ENCODE assay signal across 26 cellular contexts in the genomic region with DNA sequence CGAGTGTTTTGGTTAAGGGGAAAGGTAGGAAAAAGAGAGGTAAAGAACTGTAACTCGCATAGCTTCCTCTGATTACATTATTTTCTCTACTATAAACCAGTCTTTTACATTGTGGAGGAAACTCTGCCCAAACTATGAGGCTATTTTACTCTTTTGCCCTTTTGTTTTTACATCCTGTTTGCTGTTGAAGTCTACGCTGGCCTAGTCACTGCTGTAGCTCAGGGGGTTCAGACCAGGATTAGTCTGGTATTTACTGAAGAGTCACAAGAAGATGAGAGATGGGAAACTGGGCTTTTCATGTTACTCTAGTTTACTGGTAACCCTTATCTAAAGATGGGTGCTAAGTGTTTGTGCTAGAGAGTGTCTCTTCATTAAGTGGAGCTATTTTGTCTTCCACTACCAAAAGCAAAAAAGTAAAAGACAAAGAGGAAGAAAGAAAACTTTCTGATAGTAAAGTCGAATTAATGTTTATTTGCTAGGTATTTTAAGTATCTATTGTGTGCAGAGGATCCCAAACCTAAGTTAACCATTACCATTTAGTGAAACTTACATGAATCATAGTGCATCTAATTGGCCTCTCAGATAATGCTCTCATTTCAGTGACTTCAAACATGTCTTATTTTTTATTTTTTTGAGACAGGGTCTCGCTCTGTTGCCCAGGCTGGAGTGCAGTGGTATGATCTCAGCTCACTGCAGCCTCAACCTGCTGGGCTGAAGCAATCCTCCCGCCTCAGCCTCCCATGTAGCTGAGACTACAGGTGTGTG. TPM values are rescaled to one million over a fixed set of nuclear protein-coding genes. Genes with fewer than 3 reads are reported as not detected.
DNase-seq lines count a peak whose midpoint lies in the region; ATAC-seq, FAIRE-seq and TF ChIP-seq lines count a peak whose summit lies in the region.
"Had no signal": no experiment of that assay in that cellular context is flagged by ENCODE, and none has a peak within 500 bp of the region (broad histone marks: within the 10 kb centered on the region; RNA-seq: fewer than 3 reads in every experiment).

No MANE protein-coding gene starts in this region.

- peaks cover 14% of the 10 kb centered on the region for H3K4me1 Mint-ChIP-seq in astrocyte (ENCODE audit: low read depth, unreplicated experiment)
- H3K4me1 Mint-ChIP-seq in WTC11 = peaks cover 16% of the 10 kb centered on the region

- H3K27me3 ChIP-seq in astrocyte (ENCODE audit: insufficient read depth, low read length) (no peaks in the 10 kb centered on the region), osteoblast (ENCODE audit: insufficient read depth, low read length) (no peaks in the 10 kb centered on the region), psoas muscle (ENCODE audit: insufficient read depth in 3 of 3, low read length in 2 of 3) (no peaks in the 10 kb centered on the region)
- H3K27me3 ChIP-seq: BLaER1 treated with 17β-estradiol and CSF1 and Interleukin-3, amounts not matched to agents 10 nM and 100 nM had no signal

- peaks cover 14% of the 10 kb centered on the region for H3K4me1 ChIP-seq in astrocyte (ENCODE audit: insufficient read depth, low read length)
- H3K4me1 ChIP-seq in osteoblast (ENCODE audit: insufficient read depth, low read length) = peaks cover 7% of the 10 kb centered on the region
- no peaks in the 10 kb centered on the region for H3K4me1 ChIP-seq in psoas muscle
- H3K4me1 ChIP-seq: BLaER1 treated with 17β-estradiol and CSF1 and Interleukin-3, amounts not matched to agents 10 nM and 100 nM had no signal

- H3K36me3 Mint-ChIP-seq in astrocyte (ENCODE audit: low read depth, unreplicated experiment) (no peaks in the 10 kb centered on the region), WTC11 (no peaks in the 10 kb centered on the region)
- H3K36me3 Mint-ChIP-seq: natural killer cell had no signal

- H3K79me2 ChIP-seq in astrocyte (ENCODE audit: insufficient read depth, low read length) = peaks cover 93% of the 10 kb centered on the region
- H3K79me2 ChIP-seq in osteoblast (ENCODE audit: insufficient read depth, low read length) = peaks cover 56% of the 10 kb centered on the region

- POLR2A ChIA-PET in WTC11 (lab: Charles Lee) = no interaction called here

- H3K9me3 Mint-ChIP-seq in astrocyte (ENCODE audit: unreplicated experiment) = peaks cover 2% of the 10 kb centered on the region
- H3K9me3 Mint-ChIP-seq in WTC11 = no peaks in the 10 kb centered on the region
- H3K9me3 Mint-ChIP-seq: natural killer cell had no signal

- 78 to 82% (median 79%) methylated on average over 6 of the region's 6 CpGs for WGBS in psoas muscle, 3 donors

- CTCF ChIA-PET in WTC11 (lab: Charles Lee) = no interaction called here

- H4K20me1 ChIP-seq in astrocyte (ENCODE audit: insufficient read depth, low read length) = peaks cover 15% of the 10 kb centered on the region
- no peaks in the 10 kb centered on the region for H4K20me1 ChIP-seq in osteoblast (ENCODE audit: insufficient read depth, low read length)
- H4K20me1 ChIP-seq: BLaER1 treated with 17β-estradiol and CSF1 and Interleukin-3, amounts not matched to agents 10 nM and 100 nM had no signal

- H3K9ac ChIP-seq in astrocyte (ENCODE audit: low read length) = peak overlapping the region; percentile 40
- H3K9ac ChIP-seq: BLaER1 treated with 17β-estradiol and CSF1 and Interleukin-3, amounts not matched to agents 10 nM and 100 nM had no signal

- peak; percentile 51 for ATAC-seq in GM19463 (IDR thresholded peaks at IDR 0.05; ENCODE audit: unreplicated experiment)
- no peak for ATAC-seq in GM18502 (IDR thresholded peaks at IDR 0.05; ENCODE audit: poor library complexity, unreplicated experiment)
- ATAC-seq in psoas muscle = no peak
- ATAC-seq in WTC11 = no peak
- ATAC-seq: left colon, natural killer cell, PC-3 had no signal

- TF ChIP-seq CTCF in astrocyte (IDR thresholded peaks at IDR 0.05; ENCODE audit: insufficient read depth, low read depth, low read length) (no peak), osteoblast (IDR thresholded peaks at IDR 0.05; ENCODE audit: extremely low read depth, low read depth, low read length) (no peak), psoas muscle (IDR thresholded peaks at IDR 0.05) (no peak), WTC11 (IDR thresholded peaks at IDR 0.05) (no peak)

- no peak overlapping the region for H3K4me3 Mint-ChIP-seq in astrocyte (ENCODE audit: unreplicated experiment)
- no peak overlapping the region for H3K4me3 Mint-ChIP-seq in WTC11
- H3K4me3 Mint-ChIP-seq: natural killer cell had no signal

- H3K4me2 ChIP-seq in astrocyte (ENCODE audit: low read length) (peak overlapping the region; percentile 54), osteoblast (ENCODE audit: insufficient read depth, low read length) (no peak overlapping the region)
- H3K4me2 ChIP-seq: BLaER1 treated with 17β-estradiol and CSF1 and Interleukin-3, amounts not matched to agents 10 nM and 100 nM had no signal

- H3K27me3 Mint-ChIP-seq in astrocyte (ENCODE audit: low read depth, unreplicated experiment) (no peaks in the 10 kb centered on the region), WTC11 (ENCODE audit: low read depth) (0 out of 2 replicates have a peak, but pooled peaks cover 3% of the 10 kb centered on the region)

- no peak overlapping the region for H3K4me3 ChIP-seq in astrocyte (ENCODE audit: insufficient read depth, low read depth, low read length)
- no peak overlapping the region for H3K4me3 ChIP-seq in osteoblast (ENCODE audit: insufficient read depth, low read length)
- H3K4me3 ChIP-seq in psoas muscle = no peak overlapping the region
- H3K4me3 ChIP-seq: BLaER1 treated with 17β-estradiol and CSF1 and Interleukin-3, amounts not matched to agents 10 nM and 100 nM; coronary artery had no signal

- H2AFZ ChIP-seq in astrocyte (ENCODE audit: low read depth, low read length) = peak overlapping the region; percentile 4
- H2AFZ ChIP-seq in osteoblast (ENCODE audit: low read length) = no peak overlapping the region

- intact Hi-C loops in psoas muscle (cut with DNase I) = loop anchor here in 1 of 2 donors (10.0 kb wide), 2 partner anchors 136 to 346 kb away; partner anchors contain the start of gene NGLY1

- H3K27ac Mint-ChIP-seq in astrocyte (ENCODE audit: unreplicated experiment) (no peak overlapping the region), WTC11 (no peak overlapping the region)
- H3K27ac Mint-ChIP-seq: natural killer cell had no signal

- H3K36me3 ChIP-seq in astrocyte (ENCODE audit: insufficient read depth, low read length) = no peaks in the 10 kb centered on the region
- H3K36me3 ChIP-seq in osteoblast (ENCODE audit: insufficient read depth, low read length) = no peaks in the 10 kb centered on the region
- H3K36me3 ChIP-seq in psoas muscle (ENCODE audit: insufficient read depth in 1 of 2, low read depth in 1 of 2) = no peaks in the 10 kb centered on the region
- H3K36me3 ChIP-seq: BLaER1 treated with 17β-estradiol and CSF1 and Interleukin-3, amounts not matched to agents 10 nM and 100 nM had no signal

- H3K27ac ChIP-seq in astrocyte (ENCODE audit: low read depth, low read length) = peak overlapping the region; percentile 47
- H3K27ac ChIP-seq in osteoblast (ENCODE audit: low read depth, low read length) = peak overlapping the region; percentile 8
- H3K27ac ChIP-seq in psoas muscle = no peak overlapping the region
- H3K27ac ChIP-seq: BLaER1 treated with 17β-estradiol and CSF1 and Interleukin-3, amounts not matched to agents 10 nM and 100 nM; coronary artery had no signal

- H3K9me3 ChIP-seq in astrocyte (ENCODE audit: insufficient read depth, low read depth, low read length) = no peaks in the 10 kb centered on the region
- H3K9me3 ChIP-seq in osteoblast (ENCODE audit: low read depth, low read length) = no peaks in the 10 kb centered on the region
- no peaks in the 10 kb centered on the region for H3K9me3 ChIP-seq in psoas muscle
- H3K9me3 ChIP-seq: BLaER1 treated with 17β-estradiol and CSF1 and Interleukin-3, amounts not matched to agents 10 nM and 100 nM had no signal

- FAIRE-seq in astrocyte (lab: Jason Lieb, UNC) = no peak
- FAIRE-seq: TTC549 had no signal

- DNase-seq in astrocyte (ENCODE audit: low read depth) (no peak), foreskin melanocyte (peak; percentile 54), osteoblast (ENCODE audit: insufficient read length, low spot score, missing footprints) (no peak), psoas muscle (no peak), retina (no peak), WTC11 (ENCODE audit: low spot score) (no peak)
- DNase-seq: activated CD4-positive, alpha-beta T cell treated with anti-CD3 and anti-CD28 coated beads for 1 hour; COR-L47; DMS79 treated with DMSO at 0.1 percent for 48 hours; KG1; left colon; natural killer cell; NCI-H1436 treated with DMSO at 0.1 percent for 48 hours; NCI-H2171; NCI-H510A treated with DMSO at 0.1 percent for 48 hours; PC-3; posterior cingulate gyrus; SHP77; stimulated activated CD4-positive, alpha-beta T cell treated with anti-CD3 and anti-CD28 coated beads, Interleukin-1b, Interleukin-23, amount 100 ng/mL, for 48 hours; T-helper 1 cell had no signal

TF ChIP-seq in WTC11, 78 proteins besides CTCF, POLR2A, EP300 and RAD21 (continues in another document):
- TF ChIP-seq MXD4 (CRISPR knock-in tag; IDR thresholded peaks at IDR 0.05; ENCODE audit: borderline replicate concordance) = no peak
- TF ChIP-seq SMAD4 (CRISPR knock-in tag; IDR thresholded peaks at IDR 0.05) = no peak
- no peak for TF ChIP-seq FOXK1 (CRISPR knock-in tag; IDR thresholded peaks at IDR 0.05)
- no peak for TF ChIP-seq MYBL2 (CRISPR knock-in tag; IDR thresholded peaks at IDR 0.05)
- TF ChIP-seq, protein P1, sequence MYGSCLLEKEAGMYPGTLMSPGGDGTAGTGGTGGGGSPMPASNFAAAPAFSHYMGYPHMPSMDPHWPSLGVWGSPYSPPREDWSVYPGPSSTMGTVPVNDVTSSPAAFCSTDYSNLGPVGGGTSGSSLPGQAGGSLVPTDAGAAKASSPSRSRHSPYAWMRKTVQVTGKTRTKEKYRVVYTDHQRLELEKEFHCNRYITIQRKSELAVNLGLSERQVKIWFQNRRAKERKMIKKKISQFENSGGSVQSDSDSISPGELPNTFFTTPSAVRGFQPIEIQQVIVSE (CRISPR knock-in tag; IDR thresholded peaks at IDR 0.05; ENCODE audit: borderline replicate concordance) = no peak
- no peak for TF ChIP-seq ERG (CRISPR knock-in tag; IDR thresholded peaks at IDR 0.05)

RNA-seq across cellular contexts. Expression of gene RARB, which starts 10.9 kb away (rescaled TPM):
- 0.27 and 0.29 TPM in 2 replicates for total RNA-seq in astrocyte
- 4.1 and 7.6 TPM in 2 replicates for total RNA-seq in osteoblast
- total RNA-seq in psoas muscle = 1 to 10 TPM; 1.3 to 5.4 (median 1.9) TPM
- 1 to 10 TPM; 1.1 to 2.0 (median 1.9) TPM for polyA plus RNA-seq in psoas muscle
- 0.14 TPM in 1 of 3 replicates, not detected in the others for total RNA-seq in WTC11 (2021)
- total RNA-seq: HT-29, natural killer cell, PC-3 had no signal
